In the genomic region with DNA sequence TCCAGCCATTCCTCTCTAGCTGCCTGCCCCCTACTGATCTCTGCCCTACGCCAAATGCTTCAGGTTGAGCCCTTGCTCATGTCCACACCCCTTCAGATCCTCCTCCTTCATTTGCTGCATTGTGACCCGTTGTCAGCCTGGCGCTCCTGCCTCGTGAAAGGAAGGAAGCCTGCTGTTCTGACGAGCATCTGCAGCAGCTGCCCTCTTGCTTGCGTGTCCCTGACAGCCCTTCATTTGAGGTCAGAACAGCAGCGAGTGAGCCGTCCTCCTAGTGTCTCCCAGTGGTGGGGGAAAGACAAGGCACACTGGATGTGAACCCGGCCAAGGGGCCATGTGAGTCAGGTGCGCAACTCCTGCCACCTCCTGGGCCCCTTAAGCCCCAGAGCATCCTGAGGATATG, we compare ENCODE assay signal across 1 cellular context.
TF ChIP-seq lines count a peak whose summit lies in the region.

No MANE protein-coding gene starts in this region.

TF ChIP-seq in GM23338, 12 proteins besides CTCF, POLR2A, EP300 and RAD21 (continued from another document):
- TF ChIP-seq, protein P1, sequence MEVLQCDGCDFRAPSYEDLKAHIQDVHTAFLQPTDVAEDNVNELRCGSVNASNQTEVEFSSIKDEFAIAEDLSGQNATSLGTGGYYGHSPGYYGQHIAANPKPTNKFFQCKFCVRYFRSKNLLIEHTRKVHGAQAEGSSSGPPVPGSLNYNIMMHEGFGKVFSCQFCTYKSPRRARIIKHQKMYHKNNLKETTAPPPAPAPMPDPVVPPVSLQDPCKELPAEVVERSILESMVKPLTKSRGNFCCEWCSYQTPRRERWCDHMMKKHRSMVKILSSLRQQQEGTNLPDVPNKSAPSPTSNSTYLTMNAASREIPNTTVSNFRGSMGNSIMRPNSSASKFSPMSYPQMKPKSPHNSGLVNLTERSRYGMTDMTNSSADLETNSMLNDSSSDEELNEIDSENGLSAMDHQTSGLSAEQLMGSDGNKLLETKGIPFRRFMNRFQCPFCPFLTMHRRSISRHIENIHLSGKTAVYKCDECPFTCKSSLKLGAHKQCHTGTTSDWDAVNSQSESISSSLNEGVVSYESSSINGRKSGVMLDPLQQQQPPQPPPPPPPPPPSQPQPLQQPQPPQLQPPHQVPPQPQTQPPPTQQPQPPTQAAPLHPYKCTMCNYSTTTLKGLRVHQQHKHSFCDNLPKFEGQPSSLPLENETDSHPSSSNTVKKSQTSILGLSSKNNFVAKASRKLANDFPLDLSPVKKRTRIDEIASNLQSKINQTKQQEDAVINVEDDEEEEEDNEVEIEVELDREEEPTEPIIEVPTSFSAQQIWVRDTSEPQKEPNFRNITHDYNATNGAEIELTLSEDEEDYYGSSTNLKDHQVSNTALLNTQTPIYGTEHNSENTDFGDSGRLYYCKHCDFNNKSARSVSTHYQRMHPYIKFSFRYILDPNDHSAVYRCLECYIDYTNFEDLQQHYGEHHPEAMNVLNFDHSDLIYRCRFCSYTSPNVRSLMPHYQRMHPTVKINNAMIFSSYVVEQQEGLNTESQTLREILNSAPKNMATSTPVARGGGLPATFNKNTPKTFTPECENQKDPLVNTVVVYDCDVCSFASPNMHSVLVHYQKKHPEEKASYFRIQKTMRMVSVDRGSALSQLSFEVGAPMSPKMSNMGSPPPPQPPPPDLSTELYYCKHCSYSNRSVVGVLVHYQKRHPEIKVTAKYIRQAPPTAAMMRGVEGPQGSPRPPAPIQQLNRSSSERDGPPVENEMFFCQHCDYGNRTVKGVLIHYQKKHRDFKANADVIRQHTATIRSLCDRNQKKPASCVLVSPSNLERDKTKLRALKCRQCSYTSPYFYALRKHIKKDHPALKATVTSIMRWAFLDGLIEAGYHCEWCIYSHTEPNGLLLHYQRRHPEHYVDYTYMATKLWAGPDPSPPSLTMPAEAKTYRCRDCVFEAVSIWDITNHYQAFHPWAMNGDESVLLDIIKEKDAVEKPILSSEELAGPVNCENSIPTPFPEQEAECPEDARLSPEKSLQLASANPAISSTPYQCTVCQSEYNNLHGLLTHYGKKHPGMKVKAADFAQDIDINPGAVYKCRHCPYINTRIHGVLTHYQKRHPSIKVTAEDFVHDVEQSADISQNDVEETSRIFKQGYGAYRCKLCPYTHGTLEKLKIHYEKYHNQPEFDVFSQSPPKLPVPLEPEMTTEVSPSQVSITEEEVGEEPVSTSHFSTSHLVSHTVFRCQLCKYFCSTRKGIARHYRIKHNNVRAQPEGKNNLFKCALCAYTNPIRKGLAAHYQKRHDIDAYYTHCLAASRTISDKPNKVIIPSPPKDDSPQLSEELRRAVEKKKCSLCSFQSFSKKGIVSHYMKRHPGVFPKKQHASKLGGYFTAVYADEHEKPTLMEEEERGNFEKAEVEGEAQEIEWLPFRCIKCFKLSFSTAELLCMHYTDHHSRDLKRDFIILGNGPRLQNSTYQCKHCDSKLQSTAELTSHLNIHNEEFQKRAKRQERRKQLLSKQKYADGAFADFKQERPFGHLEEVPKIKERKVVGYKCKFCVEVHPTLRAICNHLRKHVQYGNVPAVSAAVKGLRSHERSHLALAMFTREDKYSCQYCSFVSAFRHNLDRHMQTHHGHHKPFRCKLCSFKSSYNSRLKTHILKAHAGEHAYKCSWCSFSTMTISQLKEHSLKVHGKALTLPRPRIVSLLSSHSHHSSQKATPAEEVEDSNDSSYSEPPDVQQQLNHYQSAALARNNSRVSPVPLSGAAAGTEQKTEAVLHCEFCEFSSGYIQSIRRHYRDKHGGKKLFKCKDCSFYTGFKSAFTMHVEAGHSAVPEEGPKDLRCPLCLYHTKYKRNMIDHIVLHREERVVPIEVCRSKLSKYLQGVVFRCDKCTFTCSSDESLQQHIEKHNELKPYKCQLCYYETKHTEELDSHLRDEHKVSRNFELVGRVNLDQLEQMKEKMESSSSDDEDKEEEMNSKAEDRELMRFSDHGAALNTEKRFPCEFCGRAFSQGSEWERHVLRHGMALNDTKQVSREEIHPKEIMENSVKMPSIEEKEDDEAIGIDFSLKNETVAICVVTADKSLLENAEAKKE (CRISPR knock-in tag; IDR thresholded peaks at IDR 0.05) = no peak
- TF ChIP-seq EZH2 (IDR thresholded peaks at IDR 0.05; ENCODE audit: low read depth, unreplicated experiment) (no peak), NANOG (IDR thresholded peaks at IDR 0.05; ENCODE audit: borderline replicate concordance) (no peak), POLR2AphosphoS5 (IDR thresholded peaks at IDR 0.05; ENCODE audit: low read depth) (no peak), ZNF331 (CRISPR knock-in tag; IDR thresholded peaks at IDR 0.05; ENCODE audit: low read depth) (no peak), STAT1 (IDR thresholded peaks at IDR 0.05; ENCODE audit: unreplicated experiment) (no peak), CREB1 (CRISPR knock-in tag; IDR thresholded peaks at IDR 0.05; ENCODE audit: low read depth) (no peak)
- TF ChIP-seq, protein P2, sequence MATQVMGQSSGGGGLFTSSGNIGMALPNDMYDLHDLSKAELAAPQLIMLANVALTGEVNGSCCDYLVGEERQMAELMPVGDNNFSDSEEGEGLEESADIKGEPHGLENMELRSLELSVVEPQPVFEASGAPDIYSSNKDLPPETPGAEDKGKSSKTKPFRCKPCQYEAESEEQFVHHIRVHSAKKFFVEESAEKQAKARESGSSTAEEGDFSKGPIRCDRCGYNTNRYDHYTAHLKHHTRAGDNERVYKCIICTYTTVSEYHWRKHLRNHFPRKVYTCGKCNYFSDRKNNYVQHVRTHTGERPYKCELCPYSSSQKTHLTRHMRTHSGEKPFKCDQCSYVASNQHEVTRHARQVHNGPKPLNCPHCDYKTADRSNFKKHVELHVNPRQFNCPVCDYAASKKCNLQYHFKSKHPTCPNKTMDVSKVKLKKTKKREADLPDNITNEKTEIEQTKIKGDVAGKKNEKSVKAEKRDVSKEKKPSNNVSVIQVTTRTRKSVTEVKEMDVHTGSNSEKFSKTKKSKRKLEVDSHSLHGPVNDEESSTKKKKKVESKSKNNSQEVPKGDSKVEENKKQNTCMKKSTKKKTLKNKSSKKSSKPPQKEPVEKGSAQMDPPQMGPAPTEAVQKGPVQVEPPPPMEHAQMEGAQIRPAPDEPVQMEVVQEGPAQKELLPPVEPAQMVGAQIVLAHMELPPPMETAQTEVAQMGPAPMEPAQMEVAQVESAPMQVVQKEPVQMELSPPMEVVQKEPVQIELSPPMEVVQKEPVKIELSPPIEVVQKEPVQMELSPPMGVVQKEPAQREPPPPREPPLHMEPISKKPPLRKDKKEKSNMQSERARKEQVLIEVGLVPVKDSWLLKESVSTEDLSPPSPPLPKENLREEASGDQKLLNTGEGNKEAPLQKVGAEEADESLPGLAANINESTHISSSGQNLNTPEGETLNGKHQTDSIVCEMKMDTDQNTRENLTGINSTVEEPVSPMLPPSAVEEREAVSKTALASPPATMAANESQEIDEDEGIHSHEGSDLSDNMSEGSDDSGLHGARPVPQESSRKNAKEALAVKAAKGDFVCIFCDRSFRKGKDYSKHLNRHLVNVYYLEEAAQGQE (IDR thresholded peaks at IDR 0.05; ENCODE audit: unreplicated experiment) = no peak
- TF ChIP-seq, protein P3, sequence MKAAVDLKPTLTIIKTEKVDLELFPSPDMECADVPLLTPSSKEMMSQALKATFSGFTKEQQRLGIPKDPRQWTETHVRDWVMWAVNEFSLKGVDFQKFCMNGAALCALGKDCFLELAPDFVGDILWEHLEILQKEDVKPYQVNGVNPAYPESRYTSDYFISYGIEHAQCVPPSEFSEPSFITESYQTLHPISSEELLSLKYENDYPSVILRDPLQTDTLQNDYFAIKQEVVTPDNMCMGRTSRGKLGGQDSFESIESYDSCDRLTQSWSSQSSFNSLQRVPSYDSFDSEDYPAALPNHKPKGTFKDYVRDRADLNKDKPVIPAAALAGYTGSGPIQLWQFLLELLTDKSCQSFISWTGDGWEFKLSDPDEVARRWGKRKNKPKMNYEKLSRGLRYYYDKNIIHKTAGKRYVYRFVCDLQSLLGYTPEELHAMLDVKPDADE (IDR thresholded peaks at IDR 0.05) = no peak
